ENCODE assay signal across 10 cellular contexts in genomic region chrX:40093586-40093985, GRCh38. TPM values are rescaled to one million over a fixed set of nuclear protein-coding genes. Genes with fewer than 3 reads are reported as not detected.
DNase-seq lines count a peak whose midpoint lies in the region; ATAC-seq and TF ChIP-seq lines count a peak whose summit lies in the region.
"Had no signal": no experiment of that assay in that cellular context is flagged by ENCODE, and none has a peak within 500 bp of the region (broad histone marks: within the 10 kb centered on the region; RNA-seq: fewer than 3 reads in every experiment).

No MANE protein-coding gene starts in this region.

- H3K79me2 ChIP-seq in OCI-LY7 (ENCODE audit: insufficient read depth, low read depth, low read length) = peaks cover 75% of the 10 kb centered on the region

- POLR2A ChIA-PET in OCI-LY7 (lab: Charles Lee) = interaction anchor here (0.6 kb wide), 1 partner anchor 43 kb away, joined by 3 read pairs; no protein-coding TSS in a partner anchor

- DNase-seq in Calu3 (no peak), OCI-LY7 (ENCODE audit: low spot score) (no peak), hypothalamus (lab: John Stamatoyannopoulos, UW) (no peak), cortex of kidney (lab: John Stamatoyannopoulos, UW) (no peak)
- no peak for DNase-seq in central memory CD4-positive, alpha-beta T cell
- DNase-seq: activated CD4-positive, alpha-beta T cell treated with anti-CD3 and anti-CD28 coated beads, Interleukin-2, amount 50 U/mL, for 4 hours; NCI-H2081 had no signal

- H2AFZ ChIP-seq in OCI-LY7 (ENCODE audit: low read length) = no peak overlapping the region

- BruUV-seq in Calu3 (replicated peaks; lab: Mats Ljungman, UMichigan) (no TSS peak), OCI-LY7 (replicated peaks; lab: Mats Ljungman, UMichigan) (no TSS peak)

- no peaks in the 10 kb centered on the region for H3K9me3 ChIP-seq in OCI-LY7 (ENCODE audit: low read length)
- H3K9me3 ChIP-seq in endocrine pancreas (ENCODE audit: control insufficient read depth, low read length) = no peaks in the 10 kb centered on the region
- H3K9me3 ChIP-seq in neutrophil = no peaks in the 10 kb centered on the region

- H3K27me3 Mint-ChIP-seq in Calu3 (ENCODE audit: unreplicated experiment) = peaks cover 24% of the 10 kb centered on the region

- intact Hi-C loops in Calu3 (cut with micrococcal nuclease; ENCODE audit: unreplicated experiment) (loop anchor here (10.0 kb wide), 1 partner anchor 279 kb away; no protein-coding TSS in a partner anchor), OCI-LY7 (cut with micrococcal nuclease; ENCODE audit: unreplicated experiment) (loop anchor here (10.0 kb wide), 1 partner anchor 139 kb away; no protein-coding TSS in a partner anchor)

- peak overlapping the region; percentile 72 for H3K9ac ChIP-seq in endocrine pancreas (ENCODE audit: control insufficient read depth, insufficient read depth, low read length)

- no peak for ATAC-seq in GM21528 (IDR thresholded peaks at IDR 0.05; ENCODE audit: low FRiP score, unreplicated experiment)

- H3K27me3 ChIP-seq in endocrine pancreas (ENCODE audit: control insufficient read depth, insufficient read depth, low read length) (no peaks in the 10 kb centered on the region), neutrophil (peaks cover 9% of the 10 kb centered on the region)

- H3K9me3 Mint-ChIP-seq in Calu3 (ENCODE audit: low read depth, unreplicated experiment) = no peaks in the 10 kb centered on the region

- H3K4me1 ChIP-seq in OCI-LY7 (ENCODE audit: insufficient read depth, low read length, poor library complexity, severe bottlenecking) = peaks cover 62% of the 10 kb centered on the region
- peaks cover 5% of the 10 kb centered on the region for H3K4me1 ChIP-seq in endocrine pancreas (ENCODE audit: control insufficient read depth, insufficient read depth, low read length)
- H3K4me1 ChIP-seq in neutrophil (ENCODE audit: control insufficient read depth in 1 of 2, insufficient read depth in 1 of 2, low read depth in 1 of 2, low read length in 1 of 2) = peaks cover 35 to 37% of the 10 kb centered on the region in 2 experiments

- H3K27ac Mint-ChIP-seq in Calu3 (ENCODE audit: unreplicated experiment) = no peak overlapping the region

- H3K4me3 ChIP-seq in OCI-LY7 (ENCODE audit: low read depth, low read length, poor library complexity, severe bottlenecking) = peak overlapping the region; percentile 90
- peak overlapping the region; percentile 29 for H3K4me3 ChIP-seq in endocrine pancreas (ENCODE audit: control insufficient read depth, insufficient read depth, low read length)
- peak overlapping the region; percentile 66 to 73 for H3K4me3 ChIP-seq in neutrophil (ENCODE audit: low read depth in 1 of 2, low read length in 1 of 2)

- no peaks in the 10 kb centered on the region for H3K9me2 ChIP-seq in OCI-LY7 (ENCODE audit: insufficient read depth, low read length)

- H3K36me3 ChIP-seq in OCI-LY7 (ENCODE audit: insufficient read depth, low read length) = peaks cover 11% of the 10 kb centered on the region; the same call in 1 of the 2 replicates
- H3K36me3 ChIP-seq in endocrine pancreas (ENCODE audit: control insufficient read depth, insufficient read depth, low read length) = no peaks in the 10 kb centered on the region
- H3K36me3 ChIP-seq in neutrophil = no peaks in the 10 kb centered on the region

- H3K4me1 Mint-ChIP-seq in Calu3 (ENCODE audit: low read depth, unreplicated experiment) = peaks cover 39% of the 10 kb centered on the region

- H3K27ac ChIP-seq in OCI-LY7 (ENCODE audit: low read depth, low read length, poor library complexity, severe bottlenecking) (no peak overlapping the region), neutrophil (no peak overlapping the region)

- peaks cover 34% of the 10 kb centered on the region for H4K20me1 ChIP-seq in OCI-LY7 (ENCODE audit: insufficient read depth, low read length)

- TF ChIP-seq CTCF in Calu3 (IDR thresholded peaks at IDR 0.05; ENCODE audit: unreplicated experiment) (no peak), OCI-LY7 (conservative IDR thresholded peaks at IDR 0.05; ENCODE audit: low read length) (no peak), neutrophil (IDR thresholded peaks at IDR 0.05) (no peak)

- H3K36me3 Mint-ChIP-seq in Calu3 (ENCODE audit: insufficient read depth, unreplicated experiment) = peaks cover 53% of the 10 kb centered on the region

- CTCF ChIA-PET in Calu3 (lab: Charles Lee) (interaction anchor here (0.7 kb wide), 1 partner anchor 71 kb away, joined by 3 read pairs; no protein-coding TSS in a partner anchor), OCI-LY7 (lab: Charles Lee; ENCODE audit: unreplicated experiment) (no interaction called here)

- peak overlapping the region; percentile 75 for H3K4me2 ChIP-seq in OCI-LY7 (ENCODE audit: low read length)

- peak overlapping the region; percentile 83 for H3K4me3 Mint-ChIP-seq in Calu3 (ENCODE audit: low read depth, unreplicated experiment)

RNA-seq across cellular contexts. Expression of gene BCOR, which starts 4.2 kb away (rescaled TPM):
- total RNA-seq in Calu3 (2022) = 20.6 and 21.1 TPM in 2 replicates
- total RNA-seq in OCI-LY7 (2014; rRNA removed; shearing (Covaris generic)) = 55.6 and 64.3 TPM in 2 replicates
- 48.0 and 52.2 TPM in 2 replicates for total RNA-seq in OCI-LY7 (2022)

Comparison
In these comparisons a context has a peak if more than half of its experiments do, and no peak if none do; other contexts are left out.
1. H3K4me3 ChIP-seq: peak in every context shown above with its lines; median percentile 90 in OCI-LY7; 70 in neutrophil; 29 in endocrine pancreas.